Comparison of ENCODE assay signal across 8 cellular contexts in the genomic region with DNA sequence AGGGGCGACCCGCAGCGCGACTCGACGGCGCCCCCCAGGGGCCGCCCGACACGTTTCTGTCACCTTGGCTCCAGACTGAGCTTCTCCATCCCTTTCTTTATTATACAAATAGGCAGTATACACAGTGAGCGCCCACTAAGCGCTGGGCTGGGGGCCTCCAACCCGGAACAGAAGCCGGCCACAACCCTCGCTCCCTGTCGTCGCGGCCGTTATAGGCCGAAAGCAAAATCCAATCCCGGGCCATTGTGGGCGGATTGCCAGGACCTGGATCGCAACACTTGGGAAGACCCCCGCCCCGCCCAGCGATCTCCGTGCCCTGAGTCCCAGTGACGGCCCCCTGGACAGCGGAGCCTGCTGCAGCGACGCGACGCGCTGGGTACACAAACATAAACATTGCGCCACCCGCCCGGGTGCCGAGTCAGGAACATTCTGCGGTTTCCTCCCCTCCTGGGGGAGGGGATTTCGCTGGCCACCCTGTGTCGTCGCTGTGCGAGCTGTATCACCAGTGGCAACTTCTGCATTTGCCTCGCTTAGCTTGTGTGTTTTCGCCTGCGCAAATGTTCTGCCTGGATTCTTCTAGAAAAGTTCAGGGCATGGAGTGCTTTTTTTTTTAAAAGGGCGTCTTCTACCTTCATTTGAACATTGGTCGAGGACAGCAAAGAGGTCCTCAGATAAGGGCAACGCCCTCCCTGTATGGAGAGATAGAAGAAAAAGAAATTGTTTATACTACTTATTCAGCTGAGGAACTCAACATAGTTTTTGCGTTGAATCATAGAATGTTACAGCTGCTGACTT. TPM values are rescaled to one million over a fixed set of nuclear protein-coding genes. Genes with fewer than 3 reads are reported as not detected.
DNase-seq lines count a peak whose midpoint lies in the region; ATAC-seq and TF ChIP-seq lines count a peak whose summit lies in the region.

No MANE protein-coding gene starts in this region.

- peak; percentile 81 for TF ChIP-seq CTCF in mesothelial cell of epicardium (IDR thresholded peaks at IDR 0.05; ENCODE audit: unreplicated experiment)

- no peaks in the 10 kb centered on the region for H3K27me3 ChIP-seq in endocrine pancreas (ENCODE audit: control insufficient read depth, insufficient read depth, low read length)

- no peak overlapping the region for H3K4me3 ChIP-seq in endocrine pancreas (ENCODE audit: control insufficient read depth, insufficient read depth, low read length)

- H3K36me3 ChIP-seq in endocrine pancreas (ENCODE audit: control insufficient read depth, insufficient read depth, low read length), result peaks cover 28% of the 10 kb centered on the region

- peak overlapping the region; percentile 99 for H3K27ac Mint-ChIP-seq in activated CD8-positive, alpha-beta memory T cell treated with anti-CD3 and anti-CD28 coated beads, Interleukin-2, amount 10 ng/mL, durations not matched to agents 7 days and 5 days
- peak overlapping the region; percentile 100 for H3K27ac Mint-ChIP-seq in mesothelial cell of epicardium

- H3K27me3 Mint-ChIP-seq in activated CD8-positive, alpha-beta memory T cell treated with anti-CD3 and anti-CD28 coated beads, Interleukin-2, amount 10 ng/mL, durations not matched to agents 7 days and 5 days, result no peaks in the 10 kb centered on the region
- no peaks in the 10 kb centered on the region for H3K27me3 Mint-ChIP-seq in mesothelial cell of epicardium (ENCODE audit: low read depth)

- H3K4me1 ChIP-seq in endocrine pancreas (ENCODE audit: control insufficient read depth, insufficient read depth, low read length), result no peaks in the 10 kb centered on the region

- H3K9ac ChIP-seq in endocrine pancreas (ENCODE audit: control insufficient read depth, insufficient read depth, low read length), result peak overlapping the region; percentile 87

- H3K9me3 ChIP-seq in endocrine pancreas (ENCODE audit: control insufficient read depth, low read length), result no peaks in the 10 kb centered on the region

- H3K9me3 Mint-ChIP-seq in activated CD8-positive, alpha-beta memory T cell treated with anti-CD3 and anti-CD28 coated beads, Interleukin-2, amount 10 ng/mL, durations not matched to agents 7 days and 5 days (ENCODE audit: low read depth), result no peaks in the 10 kb centered on the region
- no peaks in the 10 kb centered on the region for H3K9me3 Mint-ChIP-seq in mesothelial cell of epicardium

- ATAC-seq in HG03280 (IDR thresholded peaks at IDR 0.05; ENCODE audit: unreplicated experiment), result peak; percentile 31
- peak; percentile 30 for ATAC-seq in activated CD8-positive, alpha-beta memory T cell treated with anti-CD3 and anti-CD28 coated beads, Interleukin-2, amount 10 ng/mL, durations not matched to agents 7 days and 5 days

- peak overlapping the region; percentile 82 for H3K4me3 Mint-ChIP-seq in activated CD8-positive, alpha-beta memory T cell treated with anti-CD3 and anti-CD28 coated beads, Interleukin-2, amount 10 ng/mL, durations not matched to agents 7 days and 5 days
- peak overlapping the region; percentile 97 for H3K4me3 Mint-ChIP-seq in mesothelial cell of epicardium

- DNase-seq in NK-92 treated with Interleukin-12 subunit alpha and Interleukin-12 subunit beta, amount 100 ng/mL, for 24 hours (lab: John Stamatoyannopoulos, UW), result peak; percentile 90
- DNase-seq in NK-92 (lab: John Stamatoyannopoulos, UW; ENCODE audit: unreplicated experiment) (no peak), NOMO-1 treated with DMSO at 0.1 percent for 48 hours (lab: John Stamatoyannopoulos, UW; ENCODE audit: unreplicated experiment) (peak; percentile 93), mesothelial cell of epicardium (ENCODE audit: low spot score in 2 of 2, unreplicated experiment in 2 of 2) (peak; percentile 61 to 86)
- peak; percentile 82 for DNase-seq in activated CD8-positive, alpha-beta memory T cell treated with anti-CD3 and anti-CD28 coated beads, Interleukin-2, amount 10 ng/mL, durations not matched to agents 7 days and 5 days
- DNase-seq in stimulated activated CD8-positive, alpha-beta memory T cell treated with anti-CD3 and anti-CD28 coated beads, Interleukin-15, amount 100 ng/mL, for 4 hours (ENCODE audit: low read depth in 2 of 2), result peak; percentile 59 to 64

- peaks cover 12% of the 10 kb centered on the region for H3K36me3 Mint-ChIP-seq in activated CD8-positive, alpha-beta memory T cell treated with anti-CD3 and anti-CD28 coated beads, Interleukin-2, amount 10 ng/mL, durations not matched to agents 7 days and 5 days
- peaks cover 10% of the 10 kb centered on the region for H3K36me3 Mint-ChIP-seq in mesothelial cell of epicardium

- peaks cover 40% of the 10 kb centered on the region for H3K4me1 Mint-ChIP-seq in activated CD8-positive, alpha-beta memory T cell treated with anti-CD3 and anti-CD28 coated beads, Interleukin-2, amount 10 ng/mL, durations not matched to agents 7 days and 5 days
- peaks cover 48% of the 10 kb centered on the region for H3K4me1 Mint-ChIP-seq in mesothelial cell of epicardium

- CTCF ChIA-PET in activated CD8-positive, alpha-beta memory T cell treated with anti-CD3 and anti-CD28 coated beads, Interleukin-2, amount 10 ng/mL, durations not matched to agents 7 days and 5 days (lab: Charles Lee), result interaction anchor here (0.7 to 4.1 kb wide), 26 partner anchors 8 to 364 kb away, joined by 3 to 30 read pairs (median 4); partner anchors contain the start of gene RPL26L1

RNA-seq across cellular contexts. Expression of gene DUSP1, which starts 1.3 kb away (rescaled TPM):
- 10 to 100 TPM in 1 of 2 experiments, 1 to 10 TPM in 1; 6.5 to 32.5 TPM for total RNA-seq in activated CD8-positive, alpha-beta memory T cell treated with anti-CD3 and anti-CD28 coated beads, Interleukin-2, amount 10 ng/mL, durations not matched to agents 7 days and 5 days
- total RNA-seq in mesothelial cell of epicardium, result 116 to 126 TPM (median 120 TPM) in 3 replicates
